1 cellular context compared by ENCODE assay signal in the genomic region with DNA sequence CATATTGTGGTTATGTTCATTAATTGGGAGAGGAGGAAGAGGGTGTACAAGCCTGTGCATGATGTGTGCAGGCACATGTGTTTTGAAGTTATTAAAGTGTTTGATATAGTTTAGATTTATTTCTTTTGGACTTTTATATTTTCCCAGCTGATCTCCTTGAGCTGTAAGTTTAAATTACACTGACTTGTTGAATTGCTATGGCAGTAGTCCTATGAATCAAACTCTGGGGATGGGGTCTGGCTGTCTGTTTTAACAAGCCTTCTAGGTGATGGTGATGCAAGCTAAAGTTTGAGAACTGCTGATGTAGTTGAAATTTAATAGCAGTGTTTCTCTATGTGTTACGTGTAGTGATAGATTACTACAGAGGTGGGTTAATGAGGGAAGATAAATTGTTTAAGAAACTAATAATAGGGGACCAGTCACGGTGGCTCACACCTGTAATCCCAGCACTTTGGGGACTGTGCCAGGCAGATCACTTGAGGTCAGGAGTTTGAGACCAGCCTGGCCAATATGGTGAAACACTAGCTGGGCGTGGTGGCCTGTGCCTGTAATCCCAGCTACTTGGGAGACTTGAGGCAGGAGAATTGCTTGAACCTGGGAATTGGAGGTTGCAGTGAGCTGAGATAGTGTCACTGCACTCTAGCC.
A peak's percentile ranks its signal among the peaks of the same experiment; 100 is the strongest.
TF ChIP-seq lines count a peak whose summit lies in the region.

No MANE protein-coding gene starts in this region.

TF ChIP-seq in HEK293, 187 proteins besides CTCF, POLR2A, EP300 and RAD21 (continued from another document):
- TF ChIP-seq, protein P1, sequence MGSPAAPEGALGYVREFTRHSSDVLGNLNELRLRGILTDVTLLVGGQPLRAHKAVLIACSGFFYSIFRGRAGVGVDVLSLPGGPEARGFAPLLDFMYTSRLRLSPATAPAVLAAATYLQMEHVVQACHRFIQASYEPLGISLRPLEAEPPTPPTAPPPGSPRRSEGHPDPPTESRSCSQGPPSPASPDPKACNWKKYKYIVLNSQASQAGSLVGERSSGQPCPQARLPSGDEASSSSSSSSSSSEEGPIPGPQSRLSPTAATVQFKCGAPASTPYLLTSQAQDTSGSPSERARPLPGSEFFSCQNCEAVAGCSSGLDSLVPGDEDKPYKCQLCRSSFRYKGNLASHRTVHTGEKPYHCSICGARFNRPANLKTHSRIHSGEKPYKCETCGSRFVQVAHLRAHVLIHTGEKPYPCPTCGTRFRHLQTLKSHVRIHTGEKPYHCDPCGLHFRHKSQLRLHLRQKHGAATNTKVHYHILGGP (tag by site-specific recombination; IDR thresholded peaks at IDR 0.05), result 0 out of 2 replicates have a peak, but pooled peaks have one; percentile 22
TF ChIP-seq in HEK293: peak in this region for 12.
